In genomic region chr2:128372621-128373341, GRCh38 we compare ENCODE assay signal across 13 cellular contexts. TPM values are rescaled to one million over a fixed set of nuclear protein-coding genes. Genes with fewer than 3 reads are reported as not detected.
A peak's percentile ranks its signal among the peaks of the same experiment; 100 is the strongest.
DNase-seq lines count a peak whose midpoint lies in the region; ATAC-seq and TF ChIP-seq lines count a peak whose summit lies in the region.
"Had no signal": no experiment of that assay in that cellular context is flagged by ENCODE, and none has a peak within 500 bp of the region (broad histone marks: within the 10 kb centered on the region; RNA-seq: fewer than 3 reads in every experiment).

No MANE protein-coding gene starts in this region.

- TF ChIP-seq CTCF in upper lobe of right lung (IDR thresholded peaks at IDR 0.05) (no peak), foreskin keratinocyte (conservative IDR thresholded peaks at IDR 0.05) (no peak), endodermal cell (conservative IDR thresholded peaks at IDR 0.05) (no peak)

- H3K9ac ChIP-seq in endodermal cell (ENCODE audit: extremely low read depth, low read length, poor library complexity, severe bottlenecking): no peak overlapping the region

- H3K27ac ChIP-seq in upper lobe of right lung (no peak overlapping the region), foreskin keratinocyte (no peak overlapping the region), endodermal cell (ENCODE audit: low read depth, low read length) (no peak overlapping the region)
- H3K27ac ChIP-seq: body of pancreas, heart right ventricle had no signal

- no peaks in the 10 kb centered on the region for H3K9me3 ChIP-seq in upper lobe of right lung
- H3K9me3 ChIP-seq in endodermal cell (ENCODE audit: control insufficient read depth, low read length): no peaks in the 10 kb centered on the region
- H3K9me3 ChIP-seq: body of pancreas, heart right ventricle had no signal

- H3K27me3 ChIP-seq in upper lobe of right lung (no peaks in the 10 kb centered on the region), foreskin keratinocyte (no peaks in the 10 kb centered on the region), endodermal cell (ENCODE audit: control insufficient read depth, insufficient read depth, low read length, poor library complexity, severe bottlenecking) (no peaks in the 10 kb centered on the region)
- H3K27me3 ChIP-seq: body of pancreas, heart right ventricle had no signal

- no peaks in the 10 kb centered on the region for H3K27me3 Mint-ChIP-seq in activated naive CD4-positive, alpha-beta T cell treated with anti-CD3 and anti-CD28 coated beads for 36 hours (ENCODE audit: low read depth)
- H3K27me3 Mint-ChIP-seq in natural killer cell treated with Interleukin-12 subunit alpha and Interleukin-12 subunit beta and Interleukin-15 and Interleukin-18, amount 100 ng/mL, for 72 hours: peaks cover 0 to 8% of the 10 kb centered on the region in 2 donors
- no peaks in the 10 kb centered on the region for H3K27me3 Mint-ChIP-seq in endodermal cell (ENCODE audit: insufficient read depth)

- intact Hi-C loops in activated naive CD4-positive, alpha-beta T cell treated with anti-CD3 and anti-CD28 coated beads for 36 hours (cut with micrococcal nuclease): no loop called here
- intact Hi-C loops in upper lobe of right lung (cut with DNase I): no loop called here

- peak in 1 of 2 donors; percentile 9 for DNase-seq in activated naive CD4-positive, alpha-beta T cell treated with anti-CD3 and anti-CD28 coated beads, Interleukin-2, amount 50 U/mL, for 72 hours (ENCODE audit: low spot score in 2 of 2)
- no peak for DNase-seq in activated naive CD4-positive, alpha-beta T cell treated with anti-CD3 and anti-CD28 coated beads for 36 hours
- DNase-seq in activated gamma-delta T cell treated with Interleukin-2 at 50 U/mL for 16 hours (peak; percentile 63), upper lobe of right lung (peak; percentile 64), foreskin keratinocyte (no peak), endodermal cell (no peak)
- DNase-seq in natural killer cell treated with Interleukin-12 subunit alpha and Interleukin-12 subunit beta and Interleukin-15 and Interleukin-18, amount 100 ng/mL, for 72 hours (ENCODE audit: low spot score): peak; percentile 61
- DNase-seq: body of pancreas, heart right ventricle, NCI-H2029 treated with DMSO at 0.1 percent for 48 hours, NCI-H526 treated with DMSO at 0.1 percent for 48 hours had no signal

- no peak overlapping the region for H3K27ac Mint-ChIP-seq in activated naive CD4-positive, alpha-beta T cell treated with anti-CD3 and anti-CD28 coated beads, Interleukin-2, amount 50 U/mL, for 72 hours
- no peak overlapping the region for H3K27ac Mint-ChIP-seq in activated naive CD4-positive, alpha-beta T cell treated with anti-CD3 and anti-CD28 coated beads for 36 hours
- no peak overlapping the region for H3K27ac Mint-ChIP-seq in natural killer cell treated with Interleukin-12 subunit alpha and Interleukin-12 subunit beta and Interleukin-15 and Interleukin-18, amount 100 ng/mL, for 72 hours
- H3K27ac Mint-ChIP-seq in endodermal cell: no peak overlapping the region

- no peaks in the 10 kb centered on the region for H3K9me3 Mint-ChIP-seq in activated naive CD4-positive, alpha-beta T cell treated with anti-CD3 and anti-CD28 coated beads, Interleukin-2, amount 50 U/mL, for 72 hours
- no peaks in the 10 kb centered on the region for H3K9me3 Mint-ChIP-seq in activated naive CD4-positive, alpha-beta T cell treated with anti-CD3 and anti-CD28 coated beads for 36 hours
- H3K9me3 Mint-ChIP-seq in natural killer cell treated with Interleukin-12 subunit alpha and Interleukin-12 subunit beta and Interleukin-15 and Interleukin-18, amount 100 ng/mL, for 72 hours: no peaks in the 10 kb centered on the region
- H3K9me3 Mint-ChIP-seq in endodermal cell: peaks cover 20% of the 10 kb centered on the region

- no peaks in the 10 kb centered on the region for H3K36me3 Mint-ChIP-seq in activated naive CD4-positive, alpha-beta T cell treated with anti-CD3 and anti-CD28 coated beads, Interleukin-2, amount 50 U/mL, for 72 hours
- no peaks in the 10 kb centered on the region for H3K36me3 Mint-ChIP-seq in activated naive CD4-positive, alpha-beta T cell treated with anti-CD3 and anti-CD28 coated beads for 36 hours (ENCODE audit: low read depth)
- H3K36me3 Mint-ChIP-seq in natural killer cell treated with Interleukin-12 subunit alpha and Interleukin-12 subunit beta and Interleukin-15 and Interleukin-18, amount 100 ng/mL, for 72 hours: no peaks in the 10 kb centered on the region
- peaks cover 7% of the 10 kb centered on the region for H3K36me3 Mint-ChIP-seq in endodermal cell (ENCODE audit: low read depth)

- H3K4me3 Mint-ChIP-seq in activated naive CD4-positive, alpha-beta T cell treated with anti-CD3 and anti-CD28 coated beads for 36 hours: no peak overlapping the region
- no peak overlapping the region for H3K4me3 Mint-ChIP-seq in natural killer cell treated with Interleukin-12 subunit alpha and Interleukin-12 subunit beta and Interleukin-15 and Interleukin-18, amount 100 ng/mL, for 72 hours
- H3K4me3 Mint-ChIP-seq in endodermal cell: no peak overlapping the region

- H3K4me1 ChIP-seq in upper lobe of right lung (peaks cover 32% of the 10 kb centered on the region), foreskin keratinocyte (peaks cover 28% of the 10 kb centered on the region), endodermal cell (ENCODE audit: control insufficient read depth, insufficient read depth, low read length) (no peaks in the 10 kb centered on the region)

- no peaks in the 10 kb centered on the region for H3K4me1 Mint-ChIP-seq in activated naive CD4-positive, alpha-beta T cell treated with anti-CD3 and anti-CD28 coated beads for 36 hours (ENCODE audit: low read depth)
- H3K4me1 Mint-ChIP-seq in natural killer cell treated with Interleukin-12 subunit alpha and Interleukin-12 subunit beta and Interleukin-15 and Interleukin-18, amount 100 ng/mL, for 72 hours (ENCODE audit: low read depth in 2 of 2): peaks cover 16 to 18% of the 10 kb centered on the region in 2 donors
- peaks cover 2% of the 10 kb centered on the region for H3K4me1 Mint-ChIP-seq in endodermal cell

- H3K4me3 ChIP-seq in upper lobe of right lung (no peak overlapping the region), endodermal cell (ENCODE audit: low read length) (no peak overlapping the region)
- H3K4me3 ChIP-seq: body of pancreas, heart right ventricle had no signal

- CTCF ChIA-PET in activated naive CD4-positive, alpha-beta T cell treated with anti-CD3 and anti-CD28 coated beads for 36 hours (lab: Charles Lee): no interaction called here

- H3K36me3 ChIP-seq in upper lobe of right lung (no peaks in the 10 kb centered on the region), endodermal cell (ENCODE audit: control insufficient read depth, insufficient read depth, low read length) (no peaks in the 10 kb centered on the region)
- H3K36me3 ChIP-seq: heart right ventricle had no signal

- ATAC-seq in activated naive CD4-positive, alpha-beta T cell treated with anti-CD3 and anti-CD28 coated beads, Interleukin-2, amount 50 U/mL, for 72 hours: peak; percentile 44 to 54
- ATAC-seq in natural killer cell treated with Interleukin-12 subunit alpha and Interleukin-12 subunit beta and Interleukin-15 and Interleukin-18, amount 100 ng/mL, for 72 hours: peak; percentile 24 to 40
- ATAC-seq in upper lobe of right lung (no peak), foreskin keratinocyte (no peak), HG02870 (IDR thresholded peaks at IDR 0.05; ENCODE audit: unreplicated experiment) (no peak)
- ATAC-seq: activated CD4-positive, CD25-positive, alpha-beta regulatory T cell treated with anti-CD3 and anti-CD28 coated beads, Interleukin-2, amount 50 U/mL, for 24 hours; body of pancreas; heart right ventricle had no signal

- 93 to 96% methylated on average over 14 to 24 of the region's 24 CpGs for WGBS in endodermal cell (ENCODE audit: insufficient coverage in 1 of 2, insufficient read length in 1 of 2), 2 experiments

RNA-seq across cellular contexts. Expression of gene HS6ST1, which starts 54.1 kb away (rescaled TPM):
- total RNA-seq in activated naive CD4-positive, alpha-beta T cell treated with anti-CD3 and anti-CD28 coated beads, Interleukin-2, amount 50 U/mL, for 72 hours: 10 to 100 TPM in 1 of 2 donors, 1 to 10 TPM in 1; 2.9 to 14.5 TPM
- 1 to 10 TPM; 8.1 to 8.2 TPM for total RNA-seq in activated naive CD4-positive, alpha-beta T cell treated with anti-CD3 and anti-CD28 coated beads for 36 hours
- 10 to 100 TPM; 17.5 to 25.5 TPM for total RNA-seq in natural killer cell treated with Interleukin-12 subunit alpha and Interleukin-12 subunit beta and Interleukin-15 and Interleukin-18, amount 100 ng/mL, for 72 hours
- total RNA-seq in upper lobe of right lung (33.2 TPM), foreskin keratinocyte (26.6 and 31.3 TPM in 2 replicates), endodermal cell (100 to 1,000 TPM in 1 of 2 donors, 10 to 100 TPM in 1; 93.0 to 106 TPM)
- polyA plus RNA-seq in foreskin keratinocyte: 15.8 and 17.9 TPM in 2 replicates
- 81.5 TPM for polyA plus RNA-seq in endodermal cell (2013, experiment 1 of 2)
- polyA plus RNA-seq in endodermal cell (2013, experiment 2 of 2): 79.0 TPM

Comparison
In these comparisons a context has a peak if more than half of its experiments do, and no peak if none do; other contexts are left out.
1. ATAC-seq: peak in activated naive CD4-positive, alpha-beta T cell treated with anti-CD3 and anti-CD28 coated beads, Interleukin-2, amount 50 U/mL, for 72 hours (2 of 2) and natural killer cell treated with Interleukin-12 subunit alpha and Interleukin-12 subunit beta and Interleukin-15 and Interleukin-18, amount 100 ng/mL, for 72 hours (2 of 2); none in upper lobe of right lung (single experiment), foreskin keratinocyte (single experiment) and HG02870 (single experiment).
2. DNase-seq: peak in activated gamma-delta T cell treated with Interleukin-2 at 50 U/mL for 16 hours (single experiment), natural killer cell treated with Interleukin-12 subunit alpha and Interleukin-12 subunit beta and Interleukin-15 and Interleukin-18, amount 100 ng/mL, for 72 hours (single experiment) and upper lobe of right lung (single experiment); none in activated naive CD4-positive, alpha-beta T cell treated with anti-CD3 and anti-CD28 coated beads for 36 hours (single experiment), foreskin keratinocyte (0 of 2) and endodermal cell (single experiment).